In genomic region chr11:135073870-135074269, GRCh38 we compare ENCODE assay signal across 21 cellular contexts.
"Had no signal": no experiment of that assay in that cellular context is flagged by ENCODE, and none has a peak within 500 bp of the region (broad histone marks: within the 10 kb centered on the region; RNA-seq: fewer than 3 reads in every experiment).

No MANE protein-coding gene starts in this region.

- H3K4me1 Mint-ChIP-seq: immature natural killer cell; memory B cell; naive thymus-derived CD4-positive, alpha-beta T cell; stimulated activated naive B cell treated with anti-CD40 and anti-IgM and Interleukin-4, amounts not matched to agents 10 μg/mL and 1 μg/mL and 100 μg/mL, for 72 hours had no signal

- H3K36me3 Mint-ChIP-seq: immature natural killer cell; memory B cell; naive thymus-derived CD4-positive, alpha-beta T cell; natural killer cell treated with Interleukin-12 subunit alpha and Interleukin-12 subunit beta and Interleukin-15 and Interleukin-18, amount 100 ng/mL, for 72 hours; stimulated activated naive B cell treated with anti-CD40 and anti-IgM and Interleukin-4, amounts not matched to agents 10 μg/mL and 1 μg/mL and 100 μg/mL, for 72 hours; type B pancreatic cell had no signal

- H3K4me3 Mint-ChIP-seq: immature natural killer cell; memory B cell; naive thymus-derived CD4-positive, alpha-beta T cell; natural killer cell treated with Interleukin-12 subunit alpha and Interleukin-12 subunit beta and Interleukin-15 and Interleukin-18, amount 100 ng/mL, for 72 hours; stimulated activated naive B cell treated with anti-CD40 and anti-IgM and Interleukin-4, amounts not matched to agents 10 μg/mL and 1 μg/mL and 100 μg/mL, for 72 hours; stimulated activated naive CD8-positive, alpha-beta T cell treated with anti-CD3 and anti-CD28 coated beads, Interleukin-15, Interleukin-2, amounts not matched to agents 100 ng/mL and 50 ng/mL, for 24 hours; type B pancreatic cell had no signal

- H3K4me1 ChIP-seq: heart left ventricle, parathyroid adenoma, psoas muscle, suprapubic skin, tibial nerve, vagina had no signal

- H3K27me3 ChIP-seq: tibial nerve, vagina had no signal

- DNase-seq: heart left ventricle; immature natural killer cell; midbrain; mucosa of descending colon; naive thymus-derived CD4-positive, alpha-beta T cell; psoas muscle; stimulated activated CD4-positive, alpha-beta T cell treated with anti-CD3 and anti-CD28 coated beads, Interleukin-12 subunit alpha, Interleukin-12 subunit beta, amount 100 ng/mL, for 4 hours; stimulated activated CD4-positive, alpha-beta T cell treated with anti-CD3 and anti-CD28 coated beads, Interleukin-15, amount 100 ng/mL, for 24 hours; stimulated activated CD4-positive, alpha-beta T cell treated with anti-CD3 and anti-CD28 coated beads, Interleukin-2, amount 100 ng/mL, for 24 hours; stimulated activated CD4-positive, alpha-beta T cell treated with anti-CD3 and anti-CD28 coated beads, Interleukin-4, amount 100 ng/mL, for 1 hour; stimulated activated naive B cell treated with anti-CD40 and anti-IgM and Interleukin-4, amounts not matched to agents 10 μg/mL and 1 μg/mL and 100 μg/mL, for 72 hours had no signal

- H3K27ac Mint-ChIP-seq: immature natural killer cell; memory B cell; naive thymus-derived CD4-positive, alpha-beta T cell; natural killer cell treated with Interleukin-12 subunit alpha and Interleukin-12 subunit beta and Interleukin-15 and Interleukin-18, amount 100 ng/mL, for 72 hours; stimulated activated naive B cell treated with anti-CD40 and anti-IgM and Interleukin-4, amounts not matched to agents 10 μg/mL and 1 μg/mL and 100 μg/mL, for 72 hours; stimulated activated naive CD8-positive, alpha-beta T cell treated with anti-CD3 and anti-CD28 coated beads, Interleukin-15, Interleukin-2, amounts not matched to agents 100 ng/mL and 50 ng/mL, for 24 hours; type B pancreatic cell had no signal

- H3K9ac ChIP-seq: parathyroid adenoma had no signal

- ATAC-seq: naive thymus-derived CD4-positive, alpha-beta T cell; natural killer cell treated with Interleukin-12 subunit alpha and Interleukin-12 subunit beta and Interleukin-15 and Interleukin-18, amount 100 ng/mL, for 72 hours; psoas muscle; stimulated activated naive B cell treated with anti-CD40 and anti-IgM and Interleukin-4, amounts not matched to agents 10 μg/mL and 1 μg/mL and 100 μg/mL, for 72 hours had no signal

- H3K36me3 ChIP-seq: heart left ventricle, suprapubic skin, thoracic aorta, tibial nerve, vagina had no signal

- H3K4me3 ChIP-seq: heart left ventricle, mucosa of descending colon, psoas muscle, skin epidermis, suprapubic skin, thoracic aorta, tibial nerve, vagina had no signal

- H3K9me3 ChIP-seq: mucosa of descending colon, psoas muscle, thoracic aorta, tibial nerve, vagina had no signal

- H3K9me3 Mint-ChIP-seq: natural killer cell treated with Interleukin-12 subunit alpha and Interleukin-12 subunit beta and Interleukin-15 and Interleukin-18, amount 100 ng/mL, for 72 hours; stimulated activated naive B cell treated with anti-CD40 and anti-IgM and Interleukin-4, amounts not matched to agents 10 μg/mL and 1 μg/mL and 100 μg/mL, for 72 hours; stimulated activated naive CD8-positive, alpha-beta T cell treated with anti-CD3 and anti-CD28 coated beads, Interleukin-15, Interleukin-2, amounts not matched to agents 100 ng/mL and 50 ng/mL, for 24 hours; type B pancreatic cell had no signal

- H2AFZ ChIP-seq: parathyroid adenoma had no signal

- H3K27ac ChIP-seq: heart left ventricle, parathyroid adenoma, psoas muscle, skin epidermis, suprapubic skin, thoracic aorta, tibial nerve, vagina had no signal
